ENCODE assay signal across 1 cellular context in genomic region chr2:25307949-25308557, GRCh38.
A peak's percentile ranks its signal among the peaks of the same experiment; 100 is the strongest.
TF ChIP-seq lines count a peak whose summit lies in the region.

No MANE protein-coding gene starts in this region.

TF ChIP-seq in K562, 482 proteins besides CTCF, POLR2A, EP300 and RAD21:
- peak; percentile 62 for TF ChIP-seq TFE3 (CRISPR knock-in tag; IDR thresholded peaks at IDR 0.05)
- TF ChIP-seq MYNN (IDR thresholded peaks at IDR 0.05) = no peak
- TF ChIP-seq MYNN (CRISPR knock-in tag; IDR thresholded peaks at IDR 0.05) = no peak
- no peak for TF ChIP-seq ZNF707 (CRISPR knock-in tag; conservative IDR thresholded peaks at IDR 0.05)
- peak; percentile 79 for TF ChIP-seq RAD51 (IDR thresholded peaks at IDR 0.05; ENCODE audit: borderline replicate concordance, low read depth)
- TF ChIP-seq, protein P1, sequence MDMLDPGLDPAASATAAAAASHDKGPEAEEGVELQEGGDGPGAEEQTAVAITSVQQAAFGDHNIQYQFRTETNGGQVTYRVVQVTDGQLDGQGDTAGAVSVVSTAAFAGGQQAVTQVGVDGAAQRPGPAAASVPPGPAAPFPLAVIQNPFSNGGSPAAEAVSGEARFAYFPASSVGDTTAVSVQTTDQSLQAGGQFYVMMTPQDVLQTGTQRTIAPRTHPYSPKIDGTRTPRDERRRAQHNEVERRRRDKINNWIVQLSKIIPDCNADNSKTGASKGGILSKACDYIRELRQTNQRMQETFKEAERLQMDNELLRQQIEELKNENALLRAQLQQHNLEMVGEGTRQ (CRISPR knock-in tag; IDR thresholded peaks at IDR 0.05) = peak; percentile 56; the same call in 1 of the 2 replicates
- TF ChIP-seq CBFA2T2 (conservative IDR thresholded peaks at IDR 0.05) = peak; percentile 38
- TF ChIP-seq ZBTB8A (IDR thresholded peaks at IDR 0.05; ENCODE audit: partially characterized antibody) = no peak
- TF ChIP-seq, protein P2, sequence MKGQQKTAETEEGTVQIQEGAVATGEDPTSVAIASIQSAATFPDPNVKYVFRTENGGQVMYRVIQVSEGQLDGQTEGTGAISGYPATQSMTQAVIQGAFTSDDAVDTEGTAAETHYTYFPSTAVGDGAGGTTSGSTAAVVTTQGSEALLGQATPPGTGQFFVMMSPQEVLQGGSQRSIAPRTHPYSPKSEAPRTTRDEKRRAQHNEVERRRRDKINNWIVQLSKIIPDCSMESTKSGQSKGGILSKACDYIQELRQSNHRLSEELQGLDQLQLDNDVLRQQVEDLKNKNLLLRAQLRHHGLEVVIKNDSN (CRISPR knock-in tag; IDR thresholded peaks at IDR 0.05) = 0 out of 2 replicates have a peak, but pooled peaks have one; percentile 20
- TF ChIP-seq, protein P3, sequence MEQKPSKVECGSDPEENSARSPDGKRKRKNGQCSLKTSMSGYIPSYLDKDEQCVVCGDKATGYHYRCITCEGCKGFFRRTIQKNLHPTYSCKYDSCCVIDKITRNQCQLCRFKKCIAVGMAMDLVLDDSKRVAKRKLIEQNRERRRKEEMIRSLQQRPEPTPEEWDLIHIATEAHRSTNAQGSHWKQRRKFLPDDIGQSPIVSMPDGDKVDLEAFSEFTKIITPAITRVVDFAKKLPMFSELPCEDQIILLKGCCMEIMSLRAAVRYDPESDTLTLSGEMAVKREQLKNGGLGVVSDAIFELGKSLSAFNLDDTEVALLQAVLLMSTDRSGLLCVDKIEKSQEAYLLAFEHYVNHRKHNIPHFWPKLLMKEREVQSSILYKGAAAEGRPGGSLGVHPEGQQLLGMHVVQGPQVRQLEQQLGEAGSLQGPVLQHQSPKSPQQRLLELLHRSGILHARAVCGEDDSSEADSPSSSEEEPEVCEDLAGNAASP (IDR thresholded peaks at IDR 0.05) = no peak
- no peak for TF ChIP-seq FOXA3 (CRISPR knock-in tag; conservative IDR thresholded peaks at IDR 0.05 in 1 of 2, IDR thresholded peaks at IDR 0.05 in 1 of 2)
- no peak for TF ChIP-seq TAF1 (IDR thresholded peaks at IDR 0.05; ENCODE audit: control insufficient read depth, extremely low read depth, insufficient read depth, low read length, severe bottlenecking)
